14 cellular contexts compared by ENCODE assay signal in genomic region chr4:156945532-156945931, GRCh38. TPM values are rescaled to one million over a fixed set of nuclear protein-coding genes. Genes with fewer than 3 reads are reported as not detected.
DNase-seq lines count a peak whose midpoint lies in the region; ATAC-seq and TF ChIP-seq lines count a peak whose summit lies in the region.
"Had no signal": no experiment of that assay in that cellular context is flagged by ENCODE, and none has a peak within 500 bp of the region (broad histone marks: within the 10 kb centered on the region; RNA-seq: fewer than 3 reads in every experiment).

No MANE protein-coding gene starts in this region.

- H3K27me3 Mint-ChIP-seq in H9 (ENCODE audit: low read depth): no peaks in the 10 kb centered on the region

- H3K27ac Mint-ChIP-seq in H9: no peak overlapping the region
- H3K27ac Mint-ChIP-seq: T-helper 1 cell treated with Interleukin-12 subunit alpha and Interleukin-12 subunit beta and Interleukin-4 antibody, amounts not matched to agents 30 μg/mL and 1 μg/mL, for 36 hours had no signal

- H3K79me1 ChIP-seq in H9 (ENCODE audit: insufficient read depth, low read depth, low read length, poor library complexity, severe bottlenecking): no peaks in the 10 kb centered on the region

- peak overlapping the region in 1 of 4 donors; percentile 11 for H3K4me3 ChIP-seq in sigmoid colon
- H3K4me3 ChIP-seq: BLaER1 treated with 17β-estradiol and CSF1 and Interleukin-3, amounts not matched to agents 10 nM and 100 nM; colonic mucosa had no signal

- H3K56ac ChIP-seq in H9 (ENCODE audit: insufficient read length, low read depth, low read length): no peak overlapping the region

- H3K9ac ChIP-seq in H9 (ENCODE audit: extremely low read depth, insufficient read length, low read length): no peak overlapping the region
- H3K9ac ChIP-seq: BLaER1 treated with 17β-estradiol and CSF1 and Interleukin-3, amounts not matched to agents 10 nM and 100 nM had no signal

- peaks cover 18 to 24% of the 10 kb centered on the region in 2 experiments for H3K4me1 Mint-ChIP-seq in H9

- no peak overlapping the region for H4K91ac ChIP-seq in H9 (ENCODE audit: insufficient read length, low read depth, low read length)

- H3K36me3 ChIP-seq in sigmoid colon: no peaks in the 10 kb centered on the region
- H3K36me3 ChIP-seq: BLaER1 treated with 17β-estradiol and CSF1 and Interleukin-3, amounts not matched to agents 10 nM and 100 nM; colonic mucosa had no signal

- H3K4me2 ChIP-seq in H9 (ENCODE audit: insufficient read depth, insufficient read length, low read length): no peak overlapping the region

- TF ChIP-seq CTCF in sigmoid colon (IDR thresholded peaks at IDR 0.05): no peak
- no peak for TF ChIP-seq CTCF in H9 (conservative IDR thresholded peaks at IDR 0.05)

- H3K4me1 ChIP-seq in sigmoid colon: peaks cover 0 to 95% (median 82%) of the 10 kb centered on the region in 4 donors
- no peaks in the 10 kb centered on the region for H3K4me1 ChIP-seq in H9 (ENCODE audit: insufficient read depth, low read length)
- H3K4me1 ChIP-seq: colonic mucosa had no signal

- no peak overlapping the region for H3T11ph ChIP-seq in H9 (ENCODE audit: low read length)

- no peaks in the 10 kb centered on the region for H3K27me3 ChIP-seq in sigmoid colon
- no peaks in the 10 kb centered on the region for H3K27me3 ChIP-seq in H9 (ENCODE audit: insufficient read depth, low read length)
- H3K27me3 ChIP-seq: BLaER1 treated with 17β-estradiol and CSF1 and Interleukin-3, amounts not matched to agents 10 nM and 100 nM; colonic mucosa had no signal

- H2BK5ac ChIP-seq in H9 (ENCODE audit: insufficient read length, low read length): no peak overlapping the region

- TF ChIP-seq EP300 in sigmoid colon (IDR thresholded peaks at IDR 0.05): no peak

- H2AFZ ChIP-seq in H9 (ENCODE audit: low read length): no peak overlapping the region

- no peak overlapping the region for H2BK12ac ChIP-seq in H9 (ENCODE audit: insufficient read length, low read depth, low read length)

- no peaks in the 10 kb centered on the region for H3K23me2 ChIP-seq in H9 (ENCODE audit: insufficient read length, low read depth, low read length, poor library complexity, severe bottlenecking)

- no peak overlapping the region for H4K5ac ChIP-seq in H9 (ENCODE audit: insufficient read length, low read depth, low read length)

- H2BK120ac ChIP-seq in H9 (ENCODE audit: low read depth, low read length, poor library complexity, severe bottlenecking): no peak overlapping the region

- H3K14ac ChIP-seq in H9 (ENCODE audit: insufficient read depth, low read length): no peak overlapping the region

- H3K79me2 ChIP-seq in H9 (ENCODE audit: insufficient read depth, low read length): no peaks in the 10 kb centered on the region

- no peak overlapping the region for H3K18ac ChIP-seq in H9 (ENCODE audit: insufficient read length, low read depth, low read length)

- no peak overlapping the region for H4K8ac ChIP-seq in H9 (replicated peaks; ENCODE audit: insufficient read length, low read depth, low read length)

- no peaks in the 10 kb centered on the region for H4K20me1 ChIP-seq in H9 (ENCODE audit: control insufficient read depth, insufficient read depth, insufficient read length)
- H4K20me1 ChIP-seq: BLaER1 treated with 17β-estradiol and CSF1 and Interleukin-3, amounts not matched to agents 10 nM and 100 nM had no signal

- no peaks in the 10 kb centered on the region for H3K9me3 Mint-ChIP-seq in H9
- H3K9me3 Mint-ChIP-seq: T-helper 1 cell treated with Interleukin-12 subunit alpha and Interleukin-12 subunit beta and Interleukin-4 antibody, amounts not matched to agents 30 μg/mL and 1 μg/mL, for 36 hours had no signal

- H2BK20ac ChIP-seq in H9 (ENCODE audit: low read depth, low read length, poor library complexity, severe bottlenecking): no peak overlapping the region

- H3K27ac ChIP-seq in sigmoid colon (peak overlapping the region; percentile 46 to 83 (median 74)), H9 (ENCODE audit: insufficient read length, low read depth, low read length) (no peak overlapping the region)
- H3K27ac ChIP-seq: BLaER1 treated with 17β-estradiol and CSF1 and Interleukin-3, amounts not matched to agents 10 nM and 100 nM; colonic mucosa had no signal

- H2AK5ac ChIP-seq in H9 (ENCODE audit: insufficient read length, low read length): no peak overlapping the region

- no peak for TF ChIP-seq POLR2A in sigmoid colon (IDR thresholded peaks at IDR 0.05)

- H2BK15ac ChIP-seq in H9 (ENCODE audit: low read depth, low read length): no peak overlapping the region

- WGBS in sigmoid colon, 2 donors: 67 to 85% methylated on average over 3 of the region's 3 CpGs
- WGBS in H9 (ENCODE audit: extremely low coverage, insufficient read length, low lambda C conversion rate): no CpG with 5 or more reads among the region's 3 CpGs

- H3K9me3 ChIP-seq in sigmoid colon: no peaks in the 10 kb centered on the region
- H3K9me3 ChIP-seq in H9 (ENCODE audit: control insufficient read depth, low read depth, low read length): no peaks in the 10 kb centered on the region
- H3K9me3 ChIP-seq: BLaER1 treated with 17β-estradiol and CSF1 and Interleukin-3, amounts not matched to agents 10 nM and 100 nM; colonic mucosa had no signal

- no peak overlapping the region for H3K4ac ChIP-seq in H9 (ENCODE audit: low read depth, low read length)

- DNase-seq in EH (ENCODE audit: low read depth) (peak; percentile 65), RPMI7951 (ENCODE audit: low read depth) (peak; percentile 65), fibroblast of gingiva (ENCODE audit: low read depth) (peak; percentile 23), sigmoid colon (no peak), NOMO-1 treated with dmso at 0.1 percent for 144 hours (lab: John Stamatoyannopoulos, UW; ENCODE audit: unreplicated experiment) (no peak), H9 (no peak)
- DNase-seq: activated effector memory CD4-positive, alpha-beta T cell treated with anti-CD3 and anti-CD28 coated beads, Interleukin-2, amount 50 U/mL, for 16 hours; colonic mucosa; Kasumi-1; NCI-H2107 had no signal

- no peaks in the 10 kb centered on the region for H3K36me3 Mint-ChIP-seq in H9 (ENCODE audit: insufficient read depth in 1 of 3, low read depth in 3 of 3)

- intact Hi-C loops in sigmoid colon (cut with DNase I): loop anchor here (5.0 kb wide), 1 partner anchor 113 kb away; no protein-coding TSS in a partner anchor

- no peak overlapping the region for H3K23ac ChIP-seq in H9 (ENCODE audit: insufficient read length, low read depth, low read length)

- H3K4me3 Mint-ChIP-seq in H9: no peak overlapping the region
- H3K4me3 Mint-ChIP-seq: T-helper 1 cell treated with Interleukin-12 subunit alpha and Interleukin-12 subunit beta and Interleukin-4 antibody, amounts not matched to agents 30 μg/mL and 1 μg/mL, for 36 hours had no signal

- ATAC-seq in HG03520 (IDR thresholded peaks at IDR 0.05; ENCODE audit: unreplicated experiment) (no peak), GM18511 (IDR thresholded peaks at IDR 0.05; ENCODE audit: unreplicated experiment) (no peak)

RNA-seq across cellular contexts. Expression of gene PDGFC, which starts 26.1 kb away (rescaled TPM):
- total RNA-seq in RPMI7951 (2014; rRNA removed; shearing (Covaris generic)): 54.7 and 58.9 TPM in 2 replicates
- total RNA-seq in sigmoid colon: 10 to 100 TPM; 21.9 to 44.4 (median 32.0) TPM
- polyA plus RNA-seq in sigmoid colon: 1 to 10 TPM; 3.0 to 3.3 (median 3.2) TPM
- 3.9 and 4.5 TPM in 2 replicates for total RNA-seq in H9 (2021)

Comparison
In these comparisons a context has a peak if more than half of its experiments do, and no peak if none do; other contexts are left out.
1. DNase-seq: peak in EH (single experiment), RPMI7951 (single experiment) and fibroblast of gingiva (single experiment); none in sigmoid colon (single experiment), NOMO-1 treated with dmso at 0.1 percent for 144 hours (single experiment) and H9 (single experiment).